Comparison of ENCODE assay signal across 11 cellular contexts in the genomic region with DNA sequence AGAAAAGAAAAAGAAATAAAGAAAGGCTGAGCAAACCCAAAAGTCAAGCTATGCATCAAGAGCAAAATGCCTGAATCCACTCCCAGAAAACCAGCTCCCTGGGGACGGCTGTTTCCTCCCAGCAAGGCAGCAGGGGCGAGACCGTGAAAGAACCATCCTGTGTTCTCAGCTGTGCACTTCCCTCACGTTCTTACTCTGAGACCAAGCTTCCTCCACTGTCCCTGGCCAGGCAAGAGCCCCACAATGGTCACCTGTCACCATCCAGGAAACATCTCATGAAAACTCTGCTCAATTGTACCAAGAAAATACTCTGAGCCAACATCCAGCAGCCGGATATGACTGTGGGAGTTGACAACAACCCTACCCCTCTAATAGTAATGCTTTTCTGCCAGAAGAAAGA. TPM values are rescaled to one million over a fixed set of nuclear protein-coding genes. Genes with fewer than 3 reads are reported as not detected.
DNase-seq lines count a peak whose midpoint lies in the region; ATAC-seq and TF ChIP-seq lines count a peak whose summit lies in the region.
"Had no signal": no experiment of that assay in that cellular context is flagged by ENCODE, and none has a peak within 500 bp of the region (broad histone marks: within the 10 kb centered on the region; RNA-seq: fewer than 3 reads in every experiment).

No MANE protein-coding gene starts in this region.

- H3K9me3 ChIP-seq in stomach = no peaks in the 10 kb centered on the region

- peak; percentile 61 for ATAC-seq in GM19351 (IDR thresholded peaks at IDR 0.05; ENCODE audit: unreplicated experiment)
- ATAC-seq in HG03432 (IDR thresholded peaks at IDR 0.05; ENCODE audit: unreplicated experiment) = peak; percentile 54

- no peak for TF ChIP-seq EP300 in stomach (IDR thresholded peaks at IDR 0.05)

- H3K4me1 ChIP-seq in stomach = peaks cover 42 to 94% (median 62%) of the 10 kb centered on the region in 4 donors

- intact Hi-C loops in stomach (cut with DNase I; ENCODE audit: low total_unique reads) = no loop called here

- H3K4me3 ChIP-seq in stomach = no peak overlapping the region

- WGBS in stomach, 5 donors = 19 to 30% (median 27%) methylated on average over 5 of the region's 5 CpGs

- peak; percentile 58 for DNase-seq in fibroblast of peridontal ligament (ENCODE audit: extremely low read depth)
- DNase-seq in stomach = no peak
- DNase-seq in inferior parietal cortex (ENCODE audit: extremely low spot score) = no peak
- DNase-seq in NCI-H2029 treated with DMSO at 0.1 percent for 48 hours (lab: John Stamatoyannopoulos, UW) = no peak
- DNase-seq in activated T-cell treated with anti-CD3 and anti-CD28 coated beads, Interleukin-2, amount 50 U/mL, for 1 hour = no peak
- DNase-seq in NCI-H1694 treated with DMSO at 0.1 percent for 48 hours (lab: John Stamatoyannopoulos, UW) = no peak
- DNase-seq: activated effector memory CD4-positive, alpha-beta T cell treated with anti-CD3 and anti-CD28 coated beads, Interleukin-2, amount 50 U/mL, for 16 hours; effector memory CD4-positive, alpha-beta T cell; kidney had no signal

- H3K27ac ChIP-seq in stomach = peak overlapping the region; percentile 34 to 83 (median 62)

- H3K36me3 ChIP-seq in stomach = peaks cover 0 to 7% (median 0%) of the 10 kb centered on the region in 4 donors

- TF ChIP-seq CTCF in stomach (IDR thresholded peaks at IDR 0.05) = no peak

- no peaks in the 10 kb centered on the region for H3K27me3 ChIP-seq in stomach

- no peak for TF ChIP-seq POLR2A in stomach (IDR thresholded peaks at IDR 0.05)

RNA-seq across cellular contexts. Expression of a gene that starts 22.9 kb away (rescaled TPM):
- 10 to 100 TPM; 11.7 to 44.6 (median 20.0) TPM for total RNA-seq in stomach
- polyA plus RNA-seq in stomach = 10 to 100 TPM; 25.5 to 41.8 (median 36.0) TPM
